23 cellular contexts compared by ENCODE assay signal in genomic region chr1:40842691-40843090, GRCh38. TPM values are rescaled to one million over a fixed set of nuclear protein-coding genes. Genes with fewer than 3 reads are reported as not detected.
A peak's percentile ranks its signal among the peaks of the same experiment; 100 is the strongest.
DNase-seq lines count a peak whose midpoint lies in the region; ATAC-seq, FAIRE-seq and TF ChIP-seq lines count a peak whose summit lies in the region.
"Had no signal": no experiment of that assay in that cellular context is flagged by ENCODE, and none has a peak within 500 bp of the region (broad histone marks: within the 10 kb centered on the region; RNA-seq: fewer than 3 reads in every experiment).

No MANE protein-coding gene starts in this region.

- DNase-seq in activated naive CD4-positive, alpha-beta T cell treated with anti-CD3 and anti-CD28 coated beads, Interleukin-2, amount 10 ng/mL, durations not matched to agents 7 days and 5 days = no peak
- no peak for DNase-seq in activated naive CD4-positive, alpha-beta T cell (lab: John Stamatoyannopoulos, UW)
- DNase-seq in K562 (ENCODE audit: extremely low read depth in 1 of 4, low spot score in 3 of 4) (no peak), spleen (peak; percentile 1)
- DNase-seq: 8988T; ACHN; AML-193; BE2C; Caco-2; CD4-positive, CD25-positive, alpha-beta regulatory T cell; CD8-positive, alpha-beta T cell; DMS153; DND-41; GOT3 had no signal

- H3K9me3 Mint-ChIP-seq in activated naive CD4-positive, alpha-beta T cell treated with anti-CD3 and anti-CD28 coated beads, Interleukin-2, amount 10 ng/mL, durations not matched to agents 7 days and 5 days = no peaks in the 10 kb centered on the region

- H3K27me3 ChIP-seq in BLaER1 treated with 17β-estradiol and CSF1 and Interleukin-3, amounts not matched to agents 10 nM and 100 nM = no peaks in the 10 kb centered on the region
- H3K27me3 ChIP-seq in K562 (ENCODE audit: control insufficient read depth in 2 of 2, insufficient read depth in 2 of 2, low read length in 2 of 2) (no peaks in the 10 kb centered on the region), spleen (replicated peaks in 1 of 7) (peaks cover 0 to 13% (median 0%) of the 10 kb centered on the region in 7 donors)
- H3K27me3 ChIP-seq: BE2C had no signal

- H3K4me2 ChIP-seq in BLaER1 treated with 17β-estradiol and CSF1 and Interleukin-3, amounts not matched to agents 10 nM and 100 nM = peak overlapping the region in 9 of 11 experiments; percentile 52 to 80 (median 69); a peak in 17 of 22 replicates
- no peak overlapping the region for H3K4me2 ChIP-seq in K562 (ENCODE audit: insufficient read depth, low read length)
- H3K4me2 ChIP-seq: A549 had no signal

- TF ChIP-seq POLR2A in K562 (conservative IDR thresholded peaks at IDR 0.05) (no peak), spleen (IDR thresholded peaks at IDR 0.05) (no peak)

- H3K79me2 ChIP-seq in K562 (ENCODE audit: control insufficient read depth, insufficient read depth, low read length) = no peaks in the 10 kb centered on the region

- no peak for TF ChIP-seq EP300 in K562 (IDR thresholded peaks at IDR 0.05; ENCODE audit: low read length)

- 92% methylated on average over 3 of the region's 3 CpGs for WGBS in K562 (ENCODE audit: insufficient coverage, low coverage, missing lambda C conversion rate)
- 95 to 99% (median 96%) methylated on average over 3 of the region's 3 CpGs for WGBS in spleen, 5 donors

- peaks cover 0 to 9% (median 0%) of the 10 kb centered on the region in 11 experiments; a peak in 1 of 22 replicates for H3K36me3 ChIP-seq in BLaER1 treated with 17β-estradiol and CSF1 and Interleukin-3, amounts not matched to agents 10 nM and 100 nM
- no peaks in the 10 kb centered on the region; the same call in 2 of the 3 replicates for H3K36me3 ChIP-seq in K562 (ENCODE audit: control insufficient read depth, insufficient read depth, low read length)
- no peaks in the 10 kb centered on the region for H3K36me3 ChIP-seq in spleen
- H3K36me3 ChIP-seq: BE2C had no signal

- H3K27me3 Mint-ChIP-seq in activated naive CD4-positive, alpha-beta T cell treated with anti-CD3 and anti-CD28 coated beads, Interleukin-2, amount 10 ng/mL, durations not matched to agents 7 days and 5 days = peaks cover 4% of the 10 kb centered on the region
- H3K27me3 Mint-ChIP-seq: CD4-positive, CD25-positive, alpha-beta regulatory T cell had no signal

- no peaks in the 10 kb centered on the region for H3K9me1 ChIP-seq in K562 (ENCODE audit: control insufficient read depth, insufficient read depth, low read length)

- peaks cover 0 to 8% (median 5%) of the 10 kb centered on the region in 11 experiments; a peak in 6 of 22 replicates for H3K9me3 ChIP-seq in BLaER1 treated with 17β-estradiol and CSF1 and Interleukin-3, amounts not matched to agents 10 nM and 100 nM (replicated peaks in 1 of 11)
- H3K9me3 ChIP-seq in K562 (replicated peaks; ENCODE audit: control insufficient read depth, insufficient read depth, low read depth, low read length) (no peaks in the 10 kb centered on the region; the same call in 1 of the 2 replicates), spleen (peaks cover 0 to 7% (median 2%) of the 10 kb centered on the region in 8 donors)
- H3K9me3 ChIP-seq: A549, BE2C, Caco-2, HAP-1 had no signal

- TF ChIP-seq CTCF in K562 (IDR thresholded peaks at IDR 0.05 in 2 of 3, conservative IDR thresholded peaks at IDR 0.05 in 1 of 3; ENCODE audit: insufficient read depth in 2 of 3, low read depth in 1 of 3, low read length in 3 of 3) (no peak), spleen (IDR thresholded peaks at IDR 0.05 in 8 of 11, conservative IDR thresholded peaks at IDR 0.05 in 3 of 11) (no peak)

- POLR2A ChIA-PET in K562 (lab: Yijun Ruan, JAX) = interaction anchor here (1.0 to 1.7 kb wide), 2 partner anchors 14 to 56 kb away, joined by 4 to 5 read pairs; no protein-coding TSS in a partner anchor

- no TSS peak for BruUV-seq in K562 (replicated peaks; lab: Mats Ljungman, UMichigan)

- CTCF ChIA-PET in activated naive CD4-positive, alpha-beta T cell treated with anti-CD3 and anti-CD28 coated beads, Interleukin-2, amount 10 ng/mL, durations not matched to agents 7 days and 5 days (lab: Charles Lee) = interaction anchor here (1.4 to 3.4 kb wide), 2 partner anchors 68 to 110 kb away, joined by 3 to 23 read pairs; no protein-coding TSS in a partner anchor
- CTCF ChIA-PET in K562 (lab: Yijun Ruan, JAX; ENCODE audit: low intra/inter-chr PET ratio) = no interaction called here

- in situ Hi-C loops in K562 (cut with MboI) = loop anchor here (5.0 kb wide), 2 partner anchors 60 to 215 kb away; partner anchors contain the start of gene KCNQ4

- no peak for FAIRE-seq in K562 (lab: Jason Lieb, UNC)
- FAIRE-seq: A549, G401.6, GM12892, H54 had no signal

- H3K4me1 Mint-ChIP-seq in activated naive CD4-positive, alpha-beta T cell treated with anti-CD3 and anti-CD28 coated beads, Interleukin-2, amount 10 ng/mL, durations not matched to agents 7 days and 5 days = peaks cover 53% of the 10 kb centered on the region

- H2AFZ ChIP-seq in K562 (ENCODE audit: low read depth, low read length) = no peak overlapping the region

- H3K4me3 ChIP-seq in BLaER1 treated with 17β-estradiol and CSF1 and Interleukin-3, amounts not matched to agents 10 nM and 100 nM = no peak overlapping the region
- H3K4me3 ChIP-seq in K562 = no peak overlapping the region
- no peak overlapping the region for H3K4me3 ChIP-seq in spleen
- H3K4me3 ChIP-seq: A549, HAP-1 had no signal

- H3K27ac Mint-ChIP-seq in activated naive CD4-positive, alpha-beta T cell treated with anti-CD3 and anti-CD28 coated beads, Interleukin-2, amount 10 ng/mL, durations not matched to agents 7 days and 5 days = peak overlapping the region; percentile 42
- H3K27ac Mint-ChIP-seq: CD8-positive, alpha-beta T cell had no signal

- ATAC-seq in K562 = no peak
- no peak for ATAC-seq in GM21367 (IDR thresholded peaks at IDR 0.05; ENCODE audit: unreplicated experiment)
- no peak for ATAC-seq in GM19467 (IDR thresholded peaks at IDR 0.05; ENCODE audit: unreplicated experiment)
- ATAC-seq: A549; CD8-positive, alpha-beta T cell had no signal

- intact Hi-C loops in K562 (cut with micrococcal nuclease) (no loop called here), spleen (cut with DNase I; ENCODE audit: low total_unique reads) (no loop called here)

- H3K36me3 Mint-ChIP-seq in activated naive CD4-positive, alpha-beta T cell treated with anti-CD3 and anti-CD28 coated beads, Interleukin-2, amount 10 ng/mL, durations not matched to agents 7 days and 5 days = no peaks in the 10 kb centered on the region
- H3K36me3 Mint-ChIP-seq: CD4-positive, CD25-positive, alpha-beta regulatory T cell; CD8-positive, alpha-beta T cell had no signal

- H3K4me3 Mint-ChIP-seq in activated naive CD4-positive, alpha-beta T cell treated with anti-CD3 and anti-CD28 coated beads, Interleukin-2, amount 10 ng/mL, durations not matched to agents 7 days and 5 days = no peak overlapping the region
- H3K4me3 Mint-ChIP-seq: CD4-positive, CD25-positive, alpha-beta regulatory T cell; CD8-positive, alpha-beta T cell had no signal

- H3K9ac ChIP-seq in BLaER1 treated with 17β-estradiol and CSF1 and Interleukin-3, amounts not matched to agents 10 nM and 100 nM = no peak overlapping the region
- no peak overlapping the region for H3K9ac ChIP-seq in K562 (ENCODE audit: insufficient read depth in 1 of 2, low read depth in 2 of 2, low read length in 2 of 2)

- TF ChIP-seq RAD21 in K562 (CRISPR knock-in tag; conservative IDR thresholded peaks at IDR 0.05 in 1 of 2, IDR thresholded peaks at IDR 0.05 in 1 of 2) = no peak

- H3K4me1 ChIP-seq in BLaER1 treated with 17β-estradiol and CSF1 and Interleukin-3, amounts not matched to agents 10 nM and 100 nM = peaks cover 21 to 83% (median 80%) of the 10 kb centered on the region in 10 experiments
- H3K4me1 ChIP-seq in K562 (replicated peaks in 1 of 2; ENCODE audit: control insufficient read depth in 2 of 2, insufficient read depth in 2 of 2, low read length in 2 of 2) (peaks cover 31 to 53% of the 10 kb centered on the region in 2 experiments), spleen (peaks cover 0 to 18% (median 5%) of the 10 kb centered on the region in 6 donors)
- H3K4me1 ChIP-seq: A549, Caco-2, HAP-1 had no signal

- H3K27ac ChIP-seq in BLaER1 treated with 17β-estradiol and CSF1 and Interleukin-3, amounts not matched to agents 10 nM and 100 nM = no peak overlapping the region
- no peak overlapping the region for H3K27ac ChIP-seq in K562 (ENCODE audit: extremely low read depth, low read depth, low read length)
- H3K27ac ChIP-seq in spleen = no peak overlapping the region
- H3K27ac ChIP-seq: A549, C4-2B had no signal

- no peaks in the 10 kb centered on the region for H4K20me1 ChIP-seq in BLaER1 treated with 17β-estradiol and CSF1 and Interleukin-3, amounts not matched to agents 10 nM and 100 nM
- no peaks in the 10 kb centered on the region for H4K20me1 ChIP-seq in K562 (replicated peaks; ENCODE audit: control insufficient read depth, insufficient read depth, low read length)

RNA-seq across cellular contexts. Expression of gene CITED4, which starts 19.5 kb away (rescaled TPM):
- 0.37 TPM in 1 of 2 replicates, not detected in the other for total RNA-seq in K562 (2011; cell fraction: chromatin; rRNA removed; ENCODE audit: low replicate concordance)
- total RNA-seq in K562 (2011; cell fraction: nucleolus; rRNA removed) = 0.92 and 1.0 TPM in 2 replicates
- 0.51 TPM in 1 of 2 replicates, not detected in the other for total RNA-seq in K562 (2011; cell fraction: nucleoplasm; rRNA removed)
- 0.36 and 0.69 TPM in 2 replicates for total RNA-seq in K562 (2014; rRNA removed)
- total RNA-seq in K562 (2014; rRNA removed; fragmentation: Illumina TruSeq; extraction: Trizol) = 0.11 TPM in 1 of 2 replicates, not detected in the other
- total RNA-seq in K562 (2015; rRNA removed; fragmentation: Illumina TruSeq; extraction: Trizol) = 0.11 TPM in 1 of 2 replicates, not detected in the other
- total RNA-seq in K562 (2021) = 0.89 and 1.2 TPM in 2 replicates
- 0.07 and 0.17 TPM in 2 replicates for polyA plus RNA-seq in K562 (2011; rRNA removed)
- 0.04 and 1.2 TPM in 2 replicates for polyA plus RNA-seq in K562 (2011; cell fraction: cytosol; rRNA removed)
- 0.08 and 0.85 TPM in 2 replicates for polyA plus RNA-seq in K562 (2011; cell fraction: nucleus; rRNA removed)
- polyA plus RNA-seq in K562 (2012) = 0.51 and 1.2 TPM in 2 replicates
- polyA plus RNA-seq in K562 (2014; fragmentation: Illumina TruSeq; extraction: Trizol) = 0.12 TPM in 1 of 2 replicates, not detected in the other
- not detected for polyA plus RNA-seq in K562 (2014; fragmentation: Nextera tagmentation; extraction: Ambion mirVana)
- 0.23 and 0.48 TPM in 2 replicates for polyA plus RNA-seq in K562 (2014; rRNA removed)
- polyA minus RNA-seq in K562 (2011; rRNA and poly(A)+ RNA removed) = not detected in 2 replicates
- not detected in 2 replicates for polyA minus RNA-seq in K562 (2011; cell fraction: cytosol; rRNA and poly(A)+ RNA removed)
- 0.44 and 0.54 TPM in 2 replicates for polyA minus RNA-seq in K562 (2011; cell fraction: nucleus; rRNA and poly(A)+ RNA removed)
- total RNA-seq in spleen = 10 to 100 TPM; 36.1 to 98.8 (median 50.4) TPM
- polyA plus RNA-seq in spleen = 10 to 100 TPM in 2 of 3 donors, 1 to 10 TPM in 1; 10.0 to 25.5 (median 13.0) TPM

RNA-seq across cellular contexts. Expression of gene KCNQ4, which starts 59.1 kb away (rescaled TPM):
- total RNA-seq in K562 (2011; cell fraction: chromatin; rRNA removed; ENCODE audit: low replicate concordance) = 4.1 and 12.8 TPM in 2 replicates
- 7.4 and 7.5 TPM in 2 replicates for total RNA-seq in K562 (2011; cell fraction: nucleolus; rRNA removed)
- 4.4 and 4.6 TPM in 2 replicates for total RNA-seq in K562 (2011; cell fraction: nucleoplasm; rRNA removed)
- total RNA-seq in K562 (2014; rRNA removed) (1.6 and 1.8 TPM in 2 replicates), K562 (2014; rRNA removed; fragmentation: Illumina TruSeq; extraction: Trizol) (0.64 and 0.76 TPM in 2 replicates), K562 (2015; rRNA removed; fragmentation: Illumina TruSeq; extraction: Trizol) (0.72 and 0.79 TPM in 2 replicates), K562 (2021) (3.8 and 4.1 TPM in 2 replicates), spleen (under 1 TPM; 0.14 to 0.54 (median 0.26) TPM)
- polyA plus RNA-seq in K562 (2011; rRNA removed) (0.79 and 1.7 TPM in 2 replicates), K562 (2014; fragmentation: Illumina TruSeq; extraction: Trizol) (3.5 and 3.8 TPM in 2 replicates), K562 (2014; fragmentation: Nextera tagmentation; extraction: Ambion mirVana) (under 1 TPM; 0.07 to 0.27 TPM), K562 (2014; rRNA removed) (3.4 and 3.7 TPM in 2 replicates), spleen (under 1 TPM; 0.09 to 0.28 (median 0.19) TPM)
- 1.1 and 1.3 TPM in 2 replicates for polyA plus RNA-seq in K562 (2011; cell fraction: cytosol; rRNA removed)
- 6.3 and 9.8 TPM in 2 replicates for polyA plus RNA-seq in K562 (2011; cell fraction: nucleus; rRNA removed)
- 2.5 and 4.6 TPM in 2 replicates for polyA plus RNA-seq in K562 (2012)
- 0.42 and 0.49 TPM in 2 replicates for polyA minus RNA-seq in K562 (2011; rRNA and poly(A)+ RNA removed)
- 1.0 TPM in 2 replicates for polyA minus RNA-seq in K562 (2011; cell fraction: cytosol; rRNA and poly(A)+ RNA removed)
- 3.6 and 3.7 TPM in 2 replicates for polyA minus RNA-seq in K562 (2011; cell fraction: nucleus; rRNA and poly(A)+ RNA removed)

Comparison
In these comparisons a context has a peak if more than half of its experiments do, and no peak if none do; other contexts are left out.
1. RNA of gene CITED4, which starts 19.5 kb away (total RNA-seq): 36.1 to 98.8 TPM in spleen; 0.11 to 1.2 TPM in K562; every median in the first group is over 10 times any median in the second.